1 cellular context compared by ENCODE assay signal in the genomic region with DNA sequence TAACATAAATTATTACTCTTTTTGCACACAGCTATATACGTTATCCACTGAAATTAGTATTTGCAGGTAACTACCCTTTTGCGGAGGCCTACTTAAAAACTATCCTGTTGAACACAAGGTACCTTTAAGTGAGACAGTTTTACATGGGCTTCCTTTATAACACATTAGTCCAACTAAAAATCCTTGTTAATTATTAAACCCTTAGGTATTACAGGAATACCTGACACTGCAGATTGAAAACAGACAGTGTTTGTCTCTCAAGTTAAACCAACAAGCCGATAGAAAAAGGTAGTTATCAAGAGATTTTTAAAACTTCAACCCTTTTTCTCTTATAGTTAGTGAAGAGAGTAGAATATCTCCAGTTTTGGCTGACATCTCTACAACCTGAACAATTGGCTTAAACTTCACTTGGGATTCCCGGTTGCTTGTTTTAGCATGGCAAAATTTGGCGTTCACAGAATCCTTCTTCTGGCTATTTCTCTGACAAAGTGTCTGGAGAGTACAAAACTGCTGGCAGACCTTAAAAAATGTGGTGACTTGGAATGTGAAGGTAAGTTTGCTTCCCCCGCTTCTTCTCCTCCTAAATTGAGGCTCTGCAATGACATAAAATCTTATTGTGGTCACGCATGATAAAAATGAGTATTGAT.
A peak's percentile ranks its signal among the peaks of the same experiment; 100 is the strongest.
TF ChIP-seq lines count a peak whose summit lies in the region.

A gene with protein sequence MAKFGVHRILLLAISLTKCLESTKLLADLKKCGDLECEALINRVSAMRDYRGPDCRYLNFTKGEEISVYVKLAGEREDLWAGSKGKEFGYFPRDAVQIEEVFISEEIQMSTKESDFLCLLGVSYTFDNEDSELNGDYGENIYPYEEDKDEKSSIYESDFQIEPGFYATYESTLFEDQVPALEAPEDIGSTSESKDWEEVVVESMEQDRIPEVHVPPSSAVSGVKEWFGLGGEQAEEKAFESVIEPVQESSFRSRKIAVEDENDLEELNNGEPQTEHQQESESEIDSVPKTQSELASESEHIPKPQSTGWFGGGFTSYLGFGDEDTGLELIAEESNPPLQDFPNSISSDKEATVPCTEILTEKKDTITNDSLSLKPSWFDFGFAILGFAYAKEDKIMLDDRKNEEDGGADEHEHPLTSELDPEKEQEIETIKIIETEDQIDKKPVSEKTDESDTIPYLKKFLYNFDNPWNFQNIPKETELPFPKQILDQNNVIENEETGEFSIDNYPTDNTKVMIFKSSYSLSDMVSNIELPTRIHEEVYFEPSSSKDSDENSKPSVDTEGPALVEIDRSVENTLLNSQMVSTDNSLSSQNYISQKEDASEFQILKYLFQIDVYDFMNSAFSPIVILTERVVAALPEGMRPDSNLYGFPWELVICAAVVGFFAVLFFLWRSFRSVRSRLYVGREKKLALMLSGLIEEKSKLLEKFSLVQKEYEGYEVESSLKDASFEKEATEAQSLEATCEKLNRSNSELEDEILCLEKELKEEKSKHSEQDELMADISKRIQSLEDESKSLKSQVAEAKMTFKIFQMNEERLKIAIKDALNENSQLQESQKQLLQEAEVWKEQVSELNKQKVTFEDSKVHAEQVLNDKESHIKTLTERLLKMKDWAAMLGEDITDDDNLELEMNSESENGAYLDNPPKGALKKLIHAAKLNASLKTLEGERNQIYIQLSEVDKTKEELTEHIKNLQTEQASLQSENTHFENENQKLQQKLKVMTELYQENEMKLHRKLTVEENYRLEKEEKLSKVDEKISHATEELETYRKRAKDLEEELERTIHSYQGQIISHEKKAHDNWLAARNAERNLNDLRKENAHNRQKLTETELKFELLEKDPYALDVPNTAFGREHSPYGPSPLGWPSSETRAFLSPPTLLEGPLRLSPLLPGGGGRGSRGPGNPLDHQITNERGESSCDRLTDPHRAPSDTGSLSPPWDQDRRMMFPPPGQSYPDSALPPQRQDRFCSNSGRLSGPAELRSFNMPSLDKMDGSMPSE (N-terminal part only) (plus strand): TSS at position 236 of the 647 bp plus-strand sequence. CDS start 200 bp downstream, at position 436.

TF ChIP-seq in HepG2, 621 proteins besides CTCF, POLR2A, EP300 and RAD21 (continued from another document and continues in another):
- TF ChIP-seq, protein P1, sequence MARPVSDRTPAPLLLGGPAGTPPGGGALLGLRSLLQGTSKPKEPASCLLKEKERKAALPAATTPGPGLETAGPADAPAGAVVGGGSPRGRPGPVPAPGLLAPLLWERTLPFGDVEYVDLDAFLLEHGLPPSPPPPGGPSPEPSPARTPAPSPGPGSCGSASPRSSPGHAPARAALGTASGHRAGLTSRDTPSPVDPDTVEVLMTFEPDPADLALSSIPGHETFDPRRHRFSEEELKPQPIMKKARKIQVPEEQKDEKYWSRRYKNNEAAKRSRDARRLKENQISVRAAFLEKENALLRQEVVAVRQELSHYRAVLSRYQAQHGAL (CRISPR knock-in tag; IDR thresholded peaks at IDR 0.05; ENCODE audit: not compliant biosample characterization) = no peak
- TF ChIP-seq NR2F1 (CRISPR knock-in tag; IDR thresholded peaks at IDR 0.05) = 0 out of 4 replicates have a peak, but pooled peaks of 1 of the 2 experiments have one; percentile 12
- TF ChIP-seq CEBPB (IDR thresholded peaks at IDR 0.05; ENCODE audit: borderline replicate concordance, low read depth, low read length) = no peak
- TF ChIP-seq, protein P2, sequence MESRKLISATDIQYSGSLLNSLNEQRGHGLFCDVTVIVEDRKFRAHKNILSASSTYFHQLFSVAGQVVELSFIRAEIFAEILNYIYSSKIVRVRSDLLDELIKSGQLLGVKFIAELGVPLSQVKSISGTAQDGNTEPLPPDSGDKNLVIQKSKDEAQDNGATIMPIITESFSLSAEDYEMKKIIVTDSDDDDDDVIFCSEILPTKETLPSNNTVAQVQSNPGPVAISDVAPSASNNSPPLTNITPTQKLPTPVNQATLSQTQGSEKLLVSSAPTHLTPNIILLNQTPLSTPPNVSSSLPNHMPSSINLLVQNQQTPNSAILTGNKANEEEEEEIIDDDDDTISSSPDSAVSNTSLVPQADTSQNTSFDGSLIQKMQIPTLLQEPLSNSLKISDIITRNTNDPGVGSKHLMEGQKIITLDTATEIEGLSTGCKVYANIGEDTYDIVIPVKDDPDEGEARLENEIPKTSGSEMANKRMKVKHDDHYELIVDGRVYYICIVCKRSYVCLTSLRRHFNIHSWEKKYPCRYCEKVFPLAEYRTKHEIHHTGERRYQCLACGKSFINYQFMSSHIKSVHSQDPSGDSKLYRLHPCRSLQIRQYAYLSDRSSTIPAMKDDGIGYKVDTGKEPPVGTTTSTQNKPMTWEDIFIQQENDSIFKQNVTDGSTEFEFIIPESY (CRISPR knock-in tag; IDR thresholded peaks at IDR 0.05) = no peak
- TF ChIP-seq ZNF563 (CRISPR knock-in tag; IDR thresholded peaks at IDR 0.05) = no peak
- TF ChIP-seq CHCHD3 (CRISPR knock-in tag; IDR thresholded peaks at IDR 0.05) = no peak
- TF ChIP-seq ZNF670 (CRISPR knock-in tag; IDR thresholded peaks at IDR 0.05; ENCODE audit: borderline replicate concordance) = no peak
- TF ChIP-seq ZNF615 (CRISPR knock-in tag; IDR thresholded peaks at IDR 0.05; ENCODE audit: borderline replicate concordance) = no peak
- TF ChIP-seq NFATC3 (CRISPR knock-in tag; IDR thresholded peaks at IDR 0.05) = no peak
- no peak for TF ChIP-seq ZNF367 (CRISPR knock-in tag; IDR thresholded peaks at IDR 0.05; ENCODE audit: borderline replicate concordance)
- 0 out of 2 replicates have a peak, but pooled peaks have one; percentile 15 for TF ChIP-seq MXD4 (CRISPR knock-in tag; IDR thresholded peaks at IDR 0.05)
- TF ChIP-seq, protein P3, sequence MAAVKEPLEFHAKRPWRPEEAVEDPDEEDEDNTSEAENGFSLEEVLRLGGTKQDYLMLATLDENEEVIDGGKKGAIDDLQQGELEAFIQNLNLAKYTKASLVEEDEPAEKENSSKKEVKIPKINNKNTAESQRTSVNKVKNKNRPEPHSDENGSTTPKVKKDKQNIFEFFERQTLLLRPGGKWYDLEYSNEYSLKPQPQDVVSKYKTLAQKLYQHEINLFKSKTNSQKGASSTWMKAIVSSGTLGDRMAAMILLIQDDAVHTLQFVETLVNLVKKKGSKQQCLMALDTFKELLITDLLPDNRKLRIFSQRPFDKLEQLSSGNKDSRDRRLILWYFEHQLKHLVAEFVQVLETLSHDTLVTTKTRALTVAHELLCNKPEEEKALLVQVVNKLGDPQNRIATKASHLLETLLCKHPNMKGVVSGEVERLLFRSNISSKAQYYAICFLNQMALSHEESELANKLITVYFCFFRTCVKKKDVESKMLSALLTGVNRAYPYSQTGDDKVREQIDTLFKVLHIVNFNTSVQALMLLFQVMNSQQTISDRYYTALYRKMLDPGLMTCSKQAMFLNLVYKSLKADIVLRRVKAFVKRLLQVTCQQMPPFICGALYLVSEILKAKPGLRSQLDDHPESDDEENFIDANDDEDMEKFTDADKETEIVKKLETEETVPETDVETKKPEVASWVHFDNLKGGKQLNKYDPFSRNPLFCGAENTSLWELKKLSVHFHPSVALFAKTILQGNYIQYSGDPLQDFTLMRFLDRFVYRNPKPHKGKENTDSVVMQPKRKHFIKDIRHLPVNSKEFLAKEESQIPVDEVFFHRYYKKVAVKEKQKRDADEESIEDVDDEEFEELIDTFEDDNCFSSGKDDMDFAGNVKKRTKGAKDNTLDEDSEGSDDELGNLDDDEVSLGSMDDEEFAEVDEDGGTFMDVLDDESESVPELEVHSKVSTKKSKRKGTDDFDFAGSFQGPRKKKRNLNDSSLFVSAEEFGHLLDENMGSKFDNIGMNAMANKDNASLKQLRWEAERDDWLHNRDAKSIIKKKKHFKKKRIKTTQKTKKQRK (IDR thresholded peaks at IDR 0.05; ENCODE audit: low read length) = no peak
- TF ChIP-seq, protein P4, sequence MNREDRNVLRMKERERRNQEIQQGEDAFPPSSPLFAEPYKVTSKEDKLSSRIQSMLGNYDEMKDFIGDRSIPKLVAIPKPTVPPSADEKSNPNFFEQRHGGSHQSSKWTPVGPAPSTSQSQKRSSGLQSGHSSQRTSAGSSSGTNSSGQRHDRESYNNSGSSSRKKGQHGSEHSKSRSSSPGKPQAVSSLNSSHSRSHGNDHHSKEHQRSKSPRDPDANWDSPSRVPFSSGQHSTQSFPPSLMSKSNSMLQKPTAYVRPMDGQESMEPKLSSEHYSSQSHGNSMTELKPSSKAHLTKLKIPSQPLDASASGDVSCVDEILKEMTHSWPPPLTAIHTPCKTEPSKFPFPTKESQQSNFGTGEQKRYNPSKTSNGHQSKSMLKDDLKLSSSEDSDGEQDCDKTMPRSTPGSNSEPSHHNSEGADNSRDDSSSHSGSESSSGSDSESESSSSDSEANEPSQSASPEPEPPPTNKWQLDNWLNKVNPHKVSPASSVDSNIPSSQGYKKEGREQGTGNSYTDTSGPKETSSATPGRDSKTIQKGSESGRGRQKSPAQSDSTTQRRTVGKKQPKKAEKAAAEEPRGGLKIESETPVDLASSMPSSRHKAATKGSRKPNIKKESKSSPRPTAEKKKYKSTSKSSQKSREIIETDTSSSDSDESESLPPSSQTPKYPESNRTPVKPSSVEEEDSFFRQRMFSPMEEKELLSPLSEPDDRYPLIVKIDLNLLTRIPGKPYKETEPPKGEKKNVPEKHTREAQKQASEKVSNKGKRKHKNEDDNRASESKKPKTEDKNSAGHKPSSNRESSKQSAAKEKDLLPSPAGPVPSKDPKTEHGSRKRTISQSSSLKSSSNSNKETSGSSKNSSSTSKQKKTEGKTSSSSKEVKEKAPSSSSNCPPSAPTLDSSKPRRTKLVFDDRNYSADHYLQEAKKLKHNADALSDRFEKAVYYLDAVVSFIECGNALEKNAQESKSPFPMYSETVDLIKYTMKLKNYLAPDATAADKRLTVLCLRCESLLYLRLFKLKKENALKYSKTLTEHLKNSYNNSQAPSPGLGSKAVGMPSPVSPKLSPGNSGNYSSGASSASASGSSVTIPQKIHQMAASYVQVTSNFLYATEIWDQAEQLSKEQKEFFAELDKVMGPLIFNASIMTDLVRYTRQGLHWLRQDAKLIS (CRISPR knock-in tag; IDR thresholded peaks at IDR 0.05) = no peak
- TF ChIP-seq, protein P5, sequence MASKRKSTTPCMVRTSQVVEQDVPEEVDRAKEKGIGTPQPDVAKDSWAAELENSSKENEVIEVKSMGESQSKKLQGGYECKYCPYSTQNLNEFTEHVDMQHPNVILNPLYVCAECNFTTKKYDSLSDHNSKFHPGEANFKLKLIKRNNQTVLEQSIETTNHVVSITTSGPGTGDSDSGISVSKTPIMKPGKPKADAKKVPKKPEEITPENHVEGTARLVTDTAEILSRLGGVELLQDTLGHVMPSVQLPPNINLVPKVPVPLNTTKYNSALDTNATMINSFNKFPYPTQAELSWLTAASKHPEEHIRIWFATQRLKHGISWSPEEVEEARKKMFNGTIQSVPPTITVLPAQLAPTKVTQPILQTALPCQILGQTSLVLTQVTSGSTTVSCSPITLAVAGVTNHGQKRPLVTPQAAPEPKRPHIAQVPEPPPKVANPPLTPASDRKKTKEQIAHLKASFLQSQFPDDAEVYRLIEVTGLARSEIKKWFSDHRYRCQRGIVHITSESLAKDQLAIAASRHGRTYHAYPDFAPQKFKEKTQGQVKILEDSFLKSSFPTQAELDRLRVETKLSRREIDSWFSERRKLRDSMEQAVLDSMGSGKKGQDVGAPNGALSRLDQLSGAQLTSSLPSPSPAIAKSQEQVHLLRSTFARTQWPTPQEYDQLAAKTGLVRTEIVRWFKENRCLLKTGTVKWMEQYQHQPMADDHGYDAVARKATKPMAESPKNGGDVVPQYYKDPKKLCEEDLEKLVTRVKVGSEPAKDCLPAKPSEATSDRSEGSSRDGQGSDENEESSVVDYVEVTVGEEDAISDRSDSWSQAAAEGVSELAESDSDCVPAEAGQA (IDR thresholded peaks at IDR 0.05; ENCODE audit: low read depth) = no peak
- TF ChIP-seq, protein P5 (CRISPR knock-in tag; IDR thresholded peaks at IDR 0.05; ENCODE audit: borderline replicate concordance) = no peak
- no peak for TF ChIP-seq ATRX (CRISPR knock-in tag; IDR thresholded peaks at IDR 0.05; ENCODE audit: borderline replicate concordance)
- TF ChIP-seq ZNF891 (CRISPR knock-in tag; IDR thresholded peaks at IDR 0.05) = no peak
- TF ChIP-seq, protein P6, sequence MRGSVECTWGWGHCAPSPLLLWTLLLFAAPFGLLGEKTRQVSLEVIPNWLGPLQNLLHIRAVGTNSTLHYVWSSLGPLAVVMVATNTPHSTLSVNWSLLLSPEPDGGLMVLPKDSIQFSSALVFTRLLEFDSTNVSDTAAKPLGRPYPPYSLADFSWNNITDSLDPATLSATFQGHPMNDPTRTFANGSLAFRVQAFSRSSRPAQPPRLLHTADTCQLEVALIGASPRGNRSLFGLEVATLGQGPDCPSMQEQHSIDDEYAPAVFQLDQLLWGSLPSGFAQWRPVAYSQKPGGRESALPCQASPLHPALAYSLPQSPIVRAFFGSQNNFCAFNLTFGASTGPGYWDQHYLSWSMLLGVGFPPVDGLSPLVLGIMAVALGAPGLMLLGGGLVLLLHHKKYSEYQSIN (CRISPR knock-in tag; IDR thresholded peaks at IDR 0.05; ENCODE audit: borderline replicate concordance) = no peak
- TF ChIP-seq XBP1 (CRISPR knock-in tag; IDR thresholded peaks at IDR 0.05) = no peak
- peak; percentile 77; the same call in 1 of the 2 replicates for TF ChIP-seq KAT7 (CRISPR knock-in tag; IDR thresholded peaks at IDR 0.05; ENCODE audit: borderline replicate concordance)
- TF ChIP-seq, protein P7, sequence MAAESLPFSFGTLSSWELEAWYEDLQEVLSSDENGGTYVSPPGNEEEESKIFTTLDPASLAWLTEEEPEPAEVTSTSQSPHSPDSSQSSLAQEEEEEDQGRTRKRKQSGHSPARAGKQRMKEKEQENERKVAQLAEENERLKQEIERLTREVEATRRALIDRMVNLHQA (CRISPR knock-in tag; IDR thresholded peaks at IDR 0.05) = no peak
- TF ChIP-seq ASH2L (IDR thresholded peaks at IDR 0.05; ENCODE audit: insufficient read length, low read depth, low read length) = peak; percentile 82
- TF ChIP-seq ELF3 (CRISPR knock-in tag; IDR thresholded peaks at IDR 0.05) = no peak; the same call in 1 of the 2 replicates
- TF ChIP-seq ZNF326 (CRISPR knock-in tag; IDR thresholded peaks at IDR 0.05; ENCODE audit: borderline replicate concordance) = no peak
- TF ChIP-seq, protein P8, sequence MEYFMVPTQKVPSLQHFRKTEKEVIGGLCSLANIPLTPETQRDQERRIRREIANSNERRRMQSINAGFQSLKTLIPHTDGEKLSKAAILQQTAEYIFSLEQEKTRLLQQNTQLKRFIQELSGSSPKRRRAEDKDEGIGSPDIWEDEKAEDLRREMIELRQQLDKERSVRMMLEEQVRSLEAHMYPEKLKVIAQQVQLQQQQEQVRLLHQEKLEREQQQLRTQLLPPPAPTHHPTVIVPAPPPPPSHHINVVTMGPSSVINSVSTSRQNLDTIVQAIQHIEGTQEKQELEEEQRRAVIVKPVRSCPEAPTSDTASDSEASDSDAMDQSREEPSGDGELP (IDR thresholded peaks at IDR 0.05; ENCODE audit: borderline replicate concordance, low read depth) = no peak
- TF ChIP-seq KLF11 (CRISPR knock-in tag; IDR thresholded peaks at IDR 0.05) = no peak
